In the genomic region with DNA sequence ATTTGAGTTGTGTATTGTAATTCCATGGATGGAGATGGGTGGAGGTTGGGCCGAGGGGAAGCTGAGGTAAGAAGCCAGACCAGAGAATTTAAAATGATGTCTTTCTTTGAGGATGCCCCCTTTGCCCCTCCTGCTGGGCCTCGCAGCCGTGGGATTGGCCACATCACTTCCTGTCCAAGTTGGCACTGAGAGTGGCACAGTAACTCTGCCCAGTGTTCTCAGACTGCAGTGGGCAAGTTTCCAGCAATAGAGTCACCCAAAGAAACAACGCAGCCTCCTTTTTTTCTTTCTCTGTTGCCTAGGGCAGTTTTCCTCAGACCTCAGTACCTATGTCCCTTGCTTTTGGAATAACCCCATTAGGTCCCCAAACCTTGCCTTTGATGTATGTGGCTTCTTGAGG, we compare ENCODE assay signal across 15 cellular contexts. TPM values are rescaled to one million over a fixed set of nuclear protein-coding genes. Genes with fewer than 3 reads are reported as not detected.
DNase-seq lines count a peak whose midpoint lies in the region; ATAC-seq and TF ChIP-seq lines count a peak whose summit lies in the region.
"Had no signal": no experiment of that assay in that cellular context is flagged by ENCODE, and none has a peak within 500 bp of the region (broad histone marks: within the 10 kb centered on the region; RNA-seq: fewer than 3 reads in every experiment).

No MANE protein-coding gene starts in this region.

- H2BK5ac ChIP-seq in neuronal stem cell (ENCODE audit: low read length) = no peak overlapping the region

- no peak overlapping the region for H2BK120ac ChIP-seq in neuronal stem cell (ENCODE audit: low read depth, low read length)

- no peak overlapping the region for H3K4ac ChIP-seq in neuronal stem cell (ENCODE audit: low read length)

- H3K79me1 ChIP-seq in neuronal stem cell (ENCODE audit: low read depth, low read length) = peaks cover 2% of the 10 kb centered on the region

- H3K79me2 ChIP-seq in OCI-LY1 (ENCODE audit: insufficient read depth, low read length) = peaks cover 22% of the 10 kb centered on the region

- no peak for TF ChIP-seq POLR2A in thyroid gland (IDR thresholded peaks at IDR 0.05)

- H3K27ac ChIP-seq in OCI-LY1 (ENCODE audit: low read depth, low read length, poor library complexity, severe bottlenecking) = peak overlapping the region; percentile 74
- H3K27ac ChIP-seq in cingulate gyrus (ENCODE audit: low read depth, low read length) = peak overlapping the region; percentile 66
- H3K27ac ChIP-seq in layer of hippocampus (ENCODE audit: low read depth, low read length) = peak overlapping the region; percentile 63
- no peak overlapping the region for H3K27ac ChIP-seq in thyroid gland
- H3K27ac ChIP-seq in neuronal stem cell (replicated peaks; ENCODE audit: low read length) = no peak overlapping the region
- H3K27ac ChIP-seq: neural progenitor cell had no signal

- no peak overlapping the region for H3K23ac ChIP-seq in neuronal stem cell (ENCODE audit: low read depth, low read length, poor library complexity)

- H2BK12ac ChIP-seq in neuronal stem cell (ENCODE audit: low read length) = no peak overlapping the region

- no peak overlapping the region for H4K8ac ChIP-seq in neuronal stem cell (ENCODE audit: low read depth, low read length)

- H2BK15ac ChIP-seq in neuronal stem cell (ENCODE audit: low read length) = no peak overlapping the region

- H3K36me3 ChIP-seq in OCI-LY1 (ENCODE audit: insufficient read depth, low read length) = peaks cover 16% of the 10 kb centered on the region
- no peaks in the 10 kb centered on the region for H3K36me3 ChIP-seq in thyroid gland
- H3K36me3 ChIP-seq in neuronal stem cell (replicated peaks in 1 of 2; ENCODE audit: control insufficient read depth in 2 of 2, insufficient read depth in 2 of 2, low read length in 2 of 2) = no peaks in the 10 kb centered on the region

- H3K27me3 ChIP-seq in OCI-LY1 (ENCODE audit: insufficient read depth, low read length) = no peaks in the 10 kb centered on the region
- H3K27me3 ChIP-seq in layer of hippocampus (ENCODE audit: control insufficient read depth, insufficient read depth, low read length) = no peaks in the 10 kb centered on the region
- no peaks in the 10 kb centered on the region for H3K27me3 ChIP-seq in thyroid gland
- H3K27me3 ChIP-seq in neuronal stem cell (ENCODE audit: control insufficient read depth in 3 of 3, insufficient read depth in 3 of 3, low read depth in 1 of 3, low read length in 3 of 3) = no peaks in the 10 kb centered on the region
- H3K27me3 ChIP-seq: neural progenitor cell had no signal

- H3K4me3 ChIP-seq in OCI-LY1 (ENCODE audit: low read depth, low read length, poor library complexity, severe bottlenecking) (peak overlapping the region; percentile 19), thyroid gland (replicated peaks in 1 of 3) (no peak overlapping the region), neuronal stem cell (ENCODE audit: low read length in 2 of 2) (no peak overlapping the region)
- H3K4me3 ChIP-seq: neural progenitor cell had no signal

- no peaks in the 10 kb centered on the region for H3K9me2 ChIP-seq in OCI-LY1 (ENCODE audit: low read depth, low read length)

- H3K4me2 ChIP-seq in OCI-LY1 (ENCODE audit: low read length) (peak overlapping the region; percentile 44; the same call in 1 of the 2 replicates), neuronal stem cell (ENCODE audit: insufficient read depth, low read length, poor library complexity, severe bottlenecking) (no peak overlapping the region)
- H3K4me2 ChIP-seq: neural progenitor cell had no signal

- DNase-seq in thyroid gland (peak; percentile 26 to 29), HuH-7 (ENCODE audit: low spot score) (no peak), neuronal stem cell (ENCODE audit: low spot score) (no peak), GM13976 (ENCODE audit: low spot score) (no peak)
- DNase-seq: activated effector memory CD4-positive, alpha-beta T cell treated with Interleukin-2 at 50 U/mL for 16 hours; CD8-positive, alpha-beta T cell; NCI-H1436; stimulated activated CD4-positive, alpha-beta T cell treated with anti-CD3 and anti-CD28 coated beads, Interleukin-1b, Interleukin-23, amount 100 ng/mL, for 48 hours; SW 1271 had no signal

- in situ Hi-C loops in GM13976 (cut with MboI; ENCODE audit: low sequenced_read_pairs, unreplicated experiment) = no loop called here

- H2AK5ac ChIP-seq in neuronal stem cell (ENCODE audit: low read depth, low read length) = no peak overlapping the region

- H3K9me3 ChIP-seq in OCI-LY1 (ENCODE audit: low read length) = no peaks in the 10 kb centered on the region
- H3K9me3 ChIP-seq in thyroid gland = no peaks in the 10 kb centered on the region
- peaks cover 0 to 6% of the 10 kb centered on the region in 2 donors for H3K9me3 ChIP-seq in neuronal stem cell (replicated peaks in 1 of 2; ENCODE audit: control insufficient read depth in 2 of 2, insufficient read depth in 1 of 2, low read depth in 1 of 2, low read length in 2 of 2)

- H3K4me1 ChIP-seq in OCI-LY1 (ENCODE audit: insufficient read depth, low read length, severe bottlenecking) = peaks cover 80% of the 10 kb centered on the region
- H3K4me1 ChIP-seq in thyroid gland = peaks cover 4 to 12% of the 10 kb centered on the region in 2 donors
- peaks cover 2 to 7% of the 10 kb centered on the region in 2 donors for H3K4me1 ChIP-seq in neuronal stem cell (ENCODE audit: control insufficient read depth in 2 of 2, insufficient read depth in 1 of 2, low read depth in 1 of 2, low read length in 2 of 2)

- TF ChIP-seq CTCF in OCI-LY1 (IDR thresholded peaks at IDR 0.05; ENCODE audit: low read length) (no peak), thyroid gland (IDR thresholded peaks at IDR 0.05) (no peak), GM13976 (IDR thresholded peaks at IDR 0.05; ENCODE audit: borderline replicate concordance, control extremely low read depth, extremely low read depth, insufficient read depth, missing control alignments) (no peak)

- WGBS in thyroid gland, 2 donors = 41 to 48% methylated on average over 4 of the region's 4 CpGs
- WGBS in neuronal stem cell (ENCODE audit: extremely low coverage in 2 of 2, insufficient read length in 2 of 2, insufficient replicate concordance in 1 of 2), 2 donors = no CpG with 5 or more reads among the region's 4 CpGs

- intact Hi-C loops in thyroid gland (cut with DNase I) = no loop called here

- H3F3A ChIP-seq in OCI-LY1 (ENCODE audit: insufficient read depth, low read length) = no peaks in the 10 kb centered on the region

- no peak for ATAC-seq in HG03565 (IDR thresholded peaks at IDR 0.05; ENCODE audit: unreplicated experiment)
- ATAC-seq: CD8-positive, alpha-beta T cell; stimulated activated memory B cell treated with anti-CD40 and anti-IgM and Interleukin-4, amounts not matched to agents 10 μg/mL and 1 μg/mL and 100 μg/mL, for 72 hours had no signal

- no peak overlapping the region for H2AFZ ChIP-seq in OCI-LY1 (ENCODE audit: low read length)
- H2AFZ ChIP-seq in neuronal stem cell (ENCODE audit: low read length) = no peak overlapping the region
- H2AFZ ChIP-seq: neural progenitor cell had no signal

- H4K91ac ChIP-seq in neuronal stem cell (ENCODE audit: low read depth, low read length, poor library complexity) = no peak overlapping the region

- H3K18ac ChIP-seq in neuronal stem cell (ENCODE audit: low read length) = no peak overlapping the region

- H3K9ac ChIP-seq in OCI-LY1 (ENCODE audit: low read length) = no peak overlapping the region
- H3K9ac ChIP-seq in neuronal stem cell (ENCODE audit: low read depth, low read length, poor library complexity) = no peak overlapping the region
- H3K9ac ChIP-seq: neural progenitor cell had no signal

- no peak overlapping the region for H3K14ac ChIP-seq in neuronal stem cell (ENCODE audit: low read length)

- no peaks in the 10 kb centered on the region for H4K20me1 ChIP-seq in OCI-LY1 (ENCODE audit: insufficient read depth, low read length)

RNA-seq across cellular contexts. Expression of gene KANK1, which starts 30.4 kb away (rescaled TPM):
- total RNA-seq in thyroid gland = 100 to 1,000 TPM in 1 of 4 donors, 10 to 100 TPM in 3; 83.0 to 102 (median 86.3) TPM
- 9.1 TPM for polyA plus RNA-seq in neuronal stem cell (2013, experiment 1 of 2)
- polyA plus RNA-seq in neuronal stem cell (2013, experiment 2 of 2) = 8.3 TPM

Comparison
In these comparisons a context has a peak if more than half of its experiments do, and no peak if none do; other contexts are left out.
1. H3K27ac ChIP-seq: peak in OCI-LY1 (single experiment), cingulate gyrus (single experiment) and layer of hippocampus (single experiment); none in thyroid gland (0 of 3) and neuronal stem cell (single experiment).
2. DNase-seq: peak in thyroid gland (2 of 2); none in HuH-7 (single experiment), neuronal stem cell (single experiment) and GM13976 (single experiment).